Comparison of ENCODE assay signal across 7 cellular contexts in genomic region chr1:21282020-21282419, GRCh38. TPM values are rescaled to one million over a fixed set of nuclear protein-coding genes. Genes with fewer than 3 reads are reported as not detected.
DNase-seq lines count a peak whose midpoint lies in the region; ATAC-seq, FAIRE-seq and TF ChIP-seq lines count a peak whose summit lies in the region.
"Not testable (repeated sequence)": the region's sequence is repeated elsewhere in the genome, so short reads cannot be mapped to it uniquely, and the experiment has no call there.

No MANE protein-coding gene starts in this region.

- peak overlapping the region; percentile 80 for H3K27ac ChIP-seq in brain microvascular endothelial cell
- peak overlapping the region in 9 of 12 donors; percentile 85 to 98 (median 92) for H3K27ac ChIP-seq in heart left ventricle
- not testable (repeated sequence) for H3K27ac ChIP-seq in HepG2 (ENCODE audit: extremely low read length, insufficient read depth, low read length)
- H3K27ac ChIP-seq in spleen, result peak overlapping the region in 6 of 8 donors; percentile 76 to 91 (median 88)
- H3K27ac ChIP-seq in thyroid gland, result peak overlapping the region in 2 of 3 donors; percentile 72 to 86

- H3K36me3 ChIP-seq in brain microvascular endothelial cell (replicated peaks) (peaks cover 16% of the 10 kb centered on the region), heart left ventricle (peaks cover 0 to 18% (median 6%) of the 10 kb centered on the region in 9 donors), spleen (peaks cover 0 to 69% (median 4%) of the 10 kb centered on the region in 6 donors)
- not testable (repeated sequence) for H3K36me3 ChIP-seq in HepG2 (replicated peaks in 1 of 2; ENCODE audit: control insufficient read depth in 1 of 2, insufficient read depth in 2 of 2, low read length in 2 of 2); thyroid gland

- not testable (repeated sequence) for H3K9ac ChIP-seq in HepG2 (ENCODE audit: insufficient read depth, low read depth, low read length)

- not testable (repeated sequence) for H3K4me2 ChIP-seq in HepG2 (ENCODE audit: low read depth, low read length)

- not testable (repeated sequence) for TF ChIP-seq POLR2A in heart left ventricle (IDR thresholded peaks at IDR 0.05); HepG2 (IDR thresholded peaks at IDR 0.05; ENCODE audit: insufficient read depth in 1 of 2, low read depth in 2 of 2, low read length in 2 of 2); spleen (IDR thresholded peaks at IDR 0.05); thyroid gland (IDR thresholded peaks at IDR 0.05)

- not testable (repeated sequence) for H3K4me3 ChIP-seq in brain microvascular endothelial cell (ENCODE audit: low read depth, low read length); heart left ventricle; HepG2 (replicated peaks in 1 of 3; ENCODE audit: insufficient read depth in 1 of 3, low read depth in 2 of 3, low read length in 3 of 3); spleen; thyroid gland (replicated peaks in 1 of 3)

- H3K27ac Mint-ChIP-seq in T-cell, result peak overlapping the region; percentile 23 to 98
- H3K27ac Mint-ChIP-seq in activated T-helper 17 cell treated with anti-CD3 and anti-CD28 coated beads, Interleukin-2, amount 50 U/mL, for 72 hours, result not testable (repeated sequence)

- H2AFZ ChIP-seq in HepG2 (ENCODE audit: low read length), result not testable (repeated sequence)

- not testable (repeated sequence) for H3K27me3 ChIP-seq in brain microvascular endothelial cell (replicated peaks); heart left ventricle; HepG2 (ENCODE audit: control insufficient read depth in 1 of 2, insufficient read depth in 2 of 2, low read length in 2 of 2); spleen (replicated peaks in 1 of 7); thyroid gland

- not testable (repeated sequence) for FAIRE-seq in HepG2 (lab: Jason Lieb, UNC)

- not testable (repeated sequence) for TF ChIP-seq CTCF in brain microvascular endothelial cell (IDR thresholded peaks at IDR 0.05; ENCODE audit: low read depth, low read length, missing control alignments); heart left ventricle (IDR thresholded peaks at IDR 0.05); HepG2 (CRISPR knock-in tag; IDR thresholded peaks at IDR 0.05); spleen (IDR thresholded peaks at IDR 0.05 in 8 of 11, conservative IDR thresholded peaks at IDR 0.05 in 3 of 11); thyroid gland (IDR thresholded peaks at IDR 0.05)

- POLR2A ChIA-PET in T-cell (lab: Charles Lee); HepG2 (lab: Yijun Ruan, JAX): not testable (repeated sequence)

- in situ Hi-C loops in brain microvascular endothelial cell (cut with HindIII; ENCODE audit: low pct_ligation_motif_present, low sequenced_read_pairs); HepG2 (cut with HindIII; ENCODE audit: extremely low pct_ligation_motif_present, low pct_unique_long_range_greater_than_20kb): not testable (repeated sequence)

- not testable (repeated sequence) for H3K4me3 Mint-ChIP-seq in T-cell
- peak overlapping the region; percentile 75 for H3K4me3 Mint-ChIP-seq in activated T-helper 17 cell treated with anti-CD3 and anti-CD28 coated beads, Interleukin-2, amount 50 U/mL, for 72 hours

- H3K4me1 ChIP-seq in heart left ventricle (peaks cover 7 to 62% (median 51%) of the 10 kb centered on the region in 12 donors), HepG2 (ENCODE audit: insufficient read depth, low read length) (peaks cover 24% of the 10 kb centered on the region), spleen (peaks cover 37 to 100% (median 62%) of the 10 kb centered on the region in 6 donors), thyroid gland (peaks cover 26 to 63% of the 10 kb centered on the region in 2 donors)

- not testable (repeated sequence) for H3K9me3 ChIP-seq in heart left ventricle; HepG2 (ENCODE audit: low read length); spleen; thyroid gland

- H3K4me1 Mint-ChIP-seq in T-cell, result peaks cover 52 to 64% (median 54%) of the 10 kb centered on the region in 3 donors
- H3K4me1 Mint-ChIP-seq in activated T-helper 17 cell treated with anti-CD3 and anti-CD28 coated beads, Interleukin-2, amount 50 U/mL, for 72 hours, result peaks cover 36% of the 10 kb centered on the region

- TF ChIP-seq EP300 in HepG2 (IDR thresholded peaks at IDR 0.05; ENCODE audit: low read depth in 2 of 2, low read length in 2 of 2); HepG2 (CRISPR knock-in tag; IDR thresholded peaks at IDR 0.05; ENCODE audit: borderline replicate concordance): not testable (repeated sequence)

- ATAC-seq in T-cell (replicated peaks in 1 of 4); activated T-helper 17 cell treated with anti-CD3 and anti-CD28 coated beads, Interleukin-2, amount 50 U/mL, for 72 hours (replicated peaks); heart left ventricle; HepG2: not testable (repeated sequence)

- CTCF ChIA-PET in T-cell (lab: Charles Lee), result interaction anchor here in 1 of 2 donors (0.7 kb wide), 1 partner anchor 1337 kb away, joined by 3 read pairs; no protein-coding TSS in a partner anchor
- CTCF ChIA-PET in HepG2 (lab: Yijun Ruan, JAX; ENCODE audit: low intra/inter-chr PET ratio, low total read pairs), result not testable (repeated sequence)

- 94 to 100% (median 98%) methylated on average over 4 of the region's 4 CpGs for WGBS in heart left ventricle, 4 donors
- WGBS in HepG2 (ENCODE audit: low lambda C conversion rate), result 96% methylated on average over 4 of the region's 4 CpGs
- 96 to 99% (median 98%) methylated on average over 4 of the region's 4 CpGs for WGBS in spleen, 5 donors
- 91 to 96% methylated on average over 4 of the region's 4 CpGs for WGBS in thyroid gland, 2 donors

- DNase-seq in T-cell; brain microvascular endothelial cell; HepG2 (ENCODE audit: low spot score); spleen; thyroid gland: not testable (repeated sequence)
- DNase-seq in heart left ventricle, result peak in 1 of 5 donors; percentile 24

- not testable (repeated sequence) for H3K27me3 Mint-ChIP-seq in T-cell; activated T-helper 17 cell treated with anti-CD3 and anti-CD28 coated beads, Interleukin-2, amount 50 U/mL, for 72 hours

- not testable (repeated sequence) for H3K79me2 ChIP-seq in HepG2 (ENCODE audit: insufficient read depth, low read length)

- not testable (repeated sequence) for H3K9me3 Mint-ChIP-seq in T-cell; activated T-helper 17 cell treated with anti-CD3 and anti-CD28 coated beads, Interleukin-2, amount 50 U/mL, for 72 hours

- not testable (repeated sequence) for TF ChIP-seq RAD21 in HepG2 (CRISPR knock-in tag; IDR thresholded peaks at IDR 0.05)

- BruUV-seq in HepG2 (replicated peaks; lab: Mats Ljungman, UMichigan), result not testable (repeated sequence)

- intact Hi-C loops in heart left ventricle (cut with DNase I), result loop anchor here in 2 of 10 donors (5.0 kb wide), 1 partner anchor 40 kb away; no protein-coding TSS in a partner anchor
- intact Hi-C loops in HepG2 (cut with micrococcal nuclease; ENCODE audit: unreplicated experiment); spleen (cut with DNase I; ENCODE audit: low total_unique reads); thyroid gland (cut with DNase I): not testable (repeated sequence)

- H3K36me3 Mint-ChIP-seq in T-cell, result peaks cover 34% of the 10 kb centered on the region
- H3K36me3 Mint-ChIP-seq in activated T-helper 17 cell treated with anti-CD3 and anti-CD28 coated beads, Interleukin-2, amount 50 U/mL, for 72 hours (ENCODE audit: low read depth), result peaks cover 93% of the 10 kb centered on the region

- H4K20me1 ChIP-seq in HepG2 (ENCODE audit: insufficient read depth, low read length), result not testable (repeated sequence)

RNA-seq across cellular contexts. Expression of gene ECE1, which starts 8.2 kb away (rescaled TPM):
- total RNA-seq in T-cell (10 to 100 TPM; 81.0 to 94.5 (median 87.1) TPM), heart left ventricle (100 to 1,000 TPM in 1 of 9 donors, 10 to 100 TPM in 8; 37.3 to 140 (median 59.4) TPM), HepG2 (2016; rRNA removed; fragmentation: Illumina TruSeq; extraction: Trizol) (11.1 and 21.2 TPM in 2 replicates), spleen (100 to 1,000 TPM in 5 of 7 donors, 10 to 100 TPM in 2; 95.3 to 142 (median 124) TPM), thyroid gland (100 to 1,000 TPM in 2 of 4 donors, 10 to 100 TPM in 2; 74.5 to 146 (median 97.2) TPM)
- total RNA-seq in activated T-helper 17 cell treated with anti-CD3 and anti-CD28 coated beads, Interleukin-2, amount 50 U/mL, for 72 hours, result 100 to 1,000 TPM in 1 of 2 donors, 10 to 100 TPM in 1; 75.4 to 219 TPM
- polyA plus RNA-seq in heart left ventricle (10 to 100 TPM; 38.4 to 61.3 TPM), HepG2 (2011; rRNA removed) (13.5 and 17.0 TPM in 2 replicates), spleen (10 to 100 TPM; 17.2 to 44.4 (median 24.1) TPM)
- total RNA-seq in HepG2 (2016; cell fraction: cytosol; rRNA removed; fragmentation: Illumina TruSeq; extraction: Trizol; ENCODE audit: low read depth), result 3.1 and 4.6 TPM in 2 replicates
- total RNA-seq in HepG2 (2016; cell fraction: insoluble cytoplasmic fraction; rRNA removed; fragmentation: Illumina TruSeq; extraction: Trizol), result 8.0 and 21.1 TPM in 2 replicates
- total RNA-seq in HepG2 (2016; cell fraction: membrane; rRNA removed; fragmentation: Illumina TruSeq; extraction: Trizol), result 5.2 and 6.6 TPM in 2 replicates
- total RNA-seq in HepG2 (2016; cell fraction: nucleus; rRNA removed; fragmentation: Illumina TruSeq; extraction: Trizol), result 18.9 and 25.8 TPM in 2 replicates
- polyA plus RNA-seq in HepG2 (2011; cell fraction: cytosol; rRNA removed), result 7.9 and 8.8 TPM in 2 replicates
- 20.3 and 20.8 TPM in 2 replicates for polyA plus RNA-seq in HepG2 (2011; cell fraction: nucleus; rRNA removed)
- 23.5 and 24.3 TPM in 2 replicates for polyA plus RNA-seq in HepG2 (2012)
- polyA plus RNA-seq in HepG2 (2016; cell fraction: cytosol; fragmentation: Illumina TruSeq; extraction: Trizol; ENCODE audit: low read depth), result 1.8 TPM in 2 replicates
- 8.3 and 10.9 TPM in 2 replicates for polyA plus RNA-seq in HepG2 (2016; cell fraction: insoluble cytoplasmic fraction; fragmentation: Illumina TruSeq; extraction: Trizol; ENCODE audit: low read depth)
- polyA plus RNA-seq in HepG2 (2016; cell fraction: membrane; fragmentation: Illumina TruSeq; extraction: Trizol; ENCODE audit: low read depth), result 2.8 and 3.4 TPM in 2 replicates
- 36.4 and 38.3 TPM in 2 replicates for polyA plus RNA-seq in HepG2 (2016; cell fraction: nucleus; fragmentation: Illumina TruSeq; extraction: Trizol; ENCODE audit: insufficient read depth, low read depth)
- 34.0 and 41.6 TPM in 2 replicates for polyA minus RNA-seq in HepG2 (2011; rRNA and poly(A)+ RNA removed; ENCODE audit: low replicate concordance)
- 9.9 and 11.8 TPM in 2 replicates for polyA minus RNA-seq in HepG2 (2011; cell fraction: cytosol; rRNA and poly(A)+ RNA removed)
- 11.3 and 11.4 TPM in 2 replicates for polyA minus RNA-seq in HepG2 (2011; cell fraction: nucleus; rRNA and poly(A)+ RNA removed)
